In the genomic region with DNA sequence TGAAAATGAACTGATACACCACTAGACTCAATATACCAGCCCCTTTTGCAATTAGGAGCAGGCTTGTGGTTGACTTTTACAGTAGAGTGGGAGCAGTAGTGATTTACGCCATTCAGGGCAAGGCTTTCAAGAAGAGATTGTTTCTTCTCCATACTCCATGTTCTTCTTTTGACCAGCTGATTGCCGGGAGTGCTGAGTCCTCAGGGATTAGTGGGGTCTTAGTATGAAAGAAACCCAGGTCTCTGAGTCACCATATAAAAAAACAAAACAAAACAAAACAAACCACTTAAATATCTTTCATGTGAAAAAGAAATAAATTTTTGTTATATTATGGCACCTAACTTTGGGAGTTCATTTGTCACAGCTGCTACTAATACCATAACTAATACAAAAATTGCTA, we compare ENCODE assay signal across 20 cellular contexts.
DNase-seq lines count a peak whose midpoint lies in the region; ATAC-seq and TF ChIP-seq lines count a peak whose summit lies in the region.
"Had no signal": no experiment of that assay in that cellular context is flagged by ENCODE, and none has a peak within 500 bp of the region (broad histone marks: within the 10 kb centered on the region; RNA-seq: fewer than 3 reads in every experiment).

No MANE protein-coding gene starts in this region.

- H3K36me3 ChIP-seq in smooth muscle cell (ENCODE audit: low read depth), result no peaks in the 10 kb centered on the region
- H3K36me3 ChIP-seq: BLaER1 treated with 17β-estradiol and CSF1 and Interleukin-3, amounts not matched to agents 10 nM and 100 nM had no signal

- 28% methylated on average over 2 of the region's 2 CpGs for WGBS in smooth muscle cell (ENCODE audit: low lambda C conversion rate)

- H3F3A ChIP-seq in smooth muscle cell (ENCODE audit: low read depth), result no peaks in the 10 kb centered on the region

- H3K9ac ChIP-seq in smooth muscle cell (ENCODE audit: low read depth), result no peak overlapping the region
- H3K9ac ChIP-seq: BLaER1 treated with 17β-estradiol and CSF1 and Interleukin-3, amounts not matched to agents 10 nM and 100 nM had no signal

- no peak for ATAC-seq in HG03196 (IDR thresholded peaks at IDR 0.05; ENCODE audit: unreplicated experiment)

- in situ Hi-C loops in astrocyte of the spinal cord (cut with HindIII; ENCODE audit: low sequenced_read_pairs), result no loop called here

- peak overlapping the region; percentile 27 for H2AFZ ChIP-seq in smooth muscle cell (ENCODE audit: low read depth)

- no peaks in the 10 kb centered on the region for H3K79me2 ChIP-seq in smooth muscle cell (ENCODE audit: low read depth)

- H3K4me3 ChIP-seq in astrocyte of the spinal cord (ENCODE audit: low read depth, low read length), result no peak overlapping the region
- H3K4me3 ChIP-seq in smooth muscle cell, result no peak overlapping the region
- H3K4me3 ChIP-seq: BLaER1 treated with 17β-estradiol and CSF1 and Interleukin-3, amounts not matched to agents 10 nM and 100 nM; SK-N-MC had no signal

- no peaks in the 10 kb centered on the region for H3K9me3 ChIP-seq in smooth muscle cell (replicated peaks; ENCODE audit: low read depth)

- peak; percentile 90 for DNase-seq in LHCN-M2 (ENCODE audit: low read depth)
- peak; percentile 26 for DNase-seq in astrocyte of the spinal cord (ENCODE audit: low read depth, low spot score)
- DNase-seq in iris pigment epithelial cell (ENCODE audit: low read depth), result peak; percentile 67
- DNase-seq in smooth muscle cell (lab: John Stamatoyannopoulos, UW; ENCODE audit: unreplicated experiment), result no peak
- no peak for DNase-seq in activated CD4-positive, alpha-beta T cell treated with anti-CD3 and anti-CD28 coated beads, Interleukin-2, amount 50 U/mL, for 1 hour
- no peak for DNase-seq in activated gamma-delta T cell (lab: John Stamatoyannopoulos, UW)
- no peak for DNase-seq in NCI-H526 (lab: John Stamatoyannopoulos, UW)
- DNase-seq: CD4-positive, alpha-beta T cell; KBM-7; NCI-H1092 treated with DMSO at 0.1 percent for 48 hours; NCI-H1436; NCI-H187; NCI-H2081 treated with DMSO at 0.1 percent for 48 hours; NCI-H2171; NCI-H226; NCI-H774; SIG-M5 had no signal

- peak overlapping the region; percentile 30 for H3K4me2 ChIP-seq in smooth muscle cell
- H3K4me2 ChIP-seq: BLaER1 treated with 17β-estradiol and CSF1 and Interleukin-3, amounts not matched to agents 10 nM and 100 nM had no signal

- peak overlapping the region; percentile 51 for H3K27ac ChIP-seq in smooth muscle cell (ENCODE audit: low read depth)
- H3K27ac ChIP-seq: BLaER1 treated with 17β-estradiol and CSF1 and Interleukin-3, amounts not matched to agents 10 nM and 100 nM; SK-N-MC had no signal

- TF ChIP-seq CTCF in astrocyte of the spinal cord (IDR thresholded peaks at IDR 0.05; ENCODE audit: low read depth, low read length) (no peak), smooth muscle cell (IDR thresholded peaks at IDR 0.05; ENCODE audit: borderline replicate concordance, insufficient read depth, poor library complexity, severe bottlenecking) (no peak)

- no peaks in the 10 kb centered on the region for H3K27me3 ChIP-seq in smooth muscle cell (ENCODE audit: low read depth)
- H3K27me3 ChIP-seq: BLaER1 treated with 17β-estradiol and CSF1 and Interleukin-3, amounts not matched to agents 10 nM and 100 nM had no signal

- no peaks in the 10 kb centered on the region for H3K4me1 ChIP-seq in smooth muscle cell (ENCODE audit: low read depth)
- H3K4me1 ChIP-seq: BLaER1 treated with 17β-estradiol and CSF1 and Interleukin-3, amounts not matched to agents 10 nM and 100 nM had no signal

- H4K20me1 ChIP-seq in smooth muscle cell (ENCODE audit: low read depth), result no peaks in the 10 kb centered on the region
- H4K20me1 ChIP-seq: BLaER1 treated with 17β-estradiol and CSF1 and Interleukin-3, amounts not matched to agents 10 nM and 100 nM had no signal

Comparison
In these comparisons a context has a peak if more than half of its experiments do, and no peak if none do; other contexts are left out.
1. DNase-seq: peak in LHCN-M2 (single experiment), astrocyte of the spinal cord (single experiment) and iris pigment epithelial cell (single experiment); none in smooth muscle cell (single experiment), activated CD4-positive, alpha-beta T cell treated with anti-CD3 and anti-CD28 coated beads, Interleukin-2, amount 50 U/mL, for 1 hour (single experiment), activated gamma-delta T cell (single experiment) and NCI-H526 (0 of 2).